Comparison of ENCODE assay signal across 24 cellular contexts in the genomic region with DNA sequence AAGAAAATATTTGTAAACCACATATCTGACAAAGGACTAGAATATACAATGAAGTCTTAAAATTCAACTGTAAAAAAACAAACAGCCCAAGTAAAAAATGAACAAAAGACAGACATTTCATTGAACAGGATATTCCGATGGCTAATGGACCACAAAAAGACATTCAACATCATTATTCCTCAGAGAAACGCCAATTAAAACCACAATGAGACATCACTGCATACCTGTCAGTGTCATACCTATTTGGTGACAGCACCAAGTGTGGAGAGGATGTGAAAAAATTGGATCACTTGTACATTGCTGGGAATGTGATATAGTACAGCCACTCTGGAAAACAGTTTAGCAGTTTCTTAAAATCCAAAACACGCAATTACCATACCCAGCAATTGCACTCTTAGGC. TPM values are rescaled to one million over a fixed set of nuclear protein-coding genes. Genes with fewer than 3 reads are reported as not detected.
"Had no signal": no experiment of that assay in that cellular context is flagged by ENCODE, and none has a peak within 500 bp of the region (broad histone marks: within the 10 kb centered on the region; RNA-seq: fewer than 3 reads in every experiment).

No MANE protein-coding gene starts in this region.

- FAIRE-seq: kidney had no signal

- H3K4me1 Mint-ChIP-seq: immature natural killer cell; naive B cell; nephron progenitor cell; stimulated activated memory B cell treated with anti-CD40 and anti-IgM and Interleukin-4, amounts not matched to agents 10 μg/mL and 1 μg/mL and 100 μg/mL, for 72 hours; stimulated activated naive CD8-positive, alpha-beta T cell treated with anti-CD3 and anti-CD28 coated beads, Interleukin-15, amount 100 ng/mL, for 72 hours had no signal

- H3K36me3 ChIP-seq: gastrocnemius medialis, neutrophil, right lobe of liver, tibial nerve, upper lobe of right lung had no signal

- ATAC-seq: esophagus mucosa; gastrocnemius medialis; left colon; left ventricle myocardium superior; psoas muscle; right lobe of liver; stimulated activated memory B cell treated with anti-CD40 and anti-IgM and Interleukin-4, amounts not matched to agents 10 μg/mL and 1 μg/mL and 100 μg/mL, for 72 hours; stimulated activated naive CD8-positive, alpha-beta T cell treated with anti-CD3 and anti-CD28 coated beads, Interleukin-15, amount 100 ng/mL, for 72 hours; upper lobe of right lung had no signal

- H3K4me1 ChIP-seq: gastrocnemius medialis, psoas muscle, right lobe of liver, upper lobe of right lung had no signal

- H3K27me3 ChIP-seq: dorsolateral prefrontal cortex, gastrocnemius medialis, neutrophil, right lobe of liver, testis, tibial nerve, upper lobe of right lung had no signal

- H3K27ac ChIP-seq: gastrocnemius medialis, neutrophil, psoas muscle, right lobe of liver, testis, tibial nerve, upper lobe of right lung had no signal

- H3K27ac Mint-ChIP-seq: immature natural killer cell; naive B cell; nephron progenitor cell; stimulated activated memory B cell treated with anti-CD40 and anti-IgM and Interleukin-4, amounts not matched to agents 10 μg/mL and 1 μg/mL and 100 μg/mL, for 72 hours; stimulated activated naive CD8-positive, alpha-beta T cell treated with anti-CD3 and anti-CD28 coated beads, Interleukin-15, amount 100 ng/mL, for 72 hours had no signal

- H3K4me3 Mint-ChIP-seq: immature natural killer cell; naive B cell; nephron progenitor cell; stimulated activated memory B cell treated with anti-CD40 and anti-IgM and Interleukin-4, amounts not matched to agents 10 μg/mL and 1 μg/mL and 100 μg/mL, for 72 hours; stimulated activated naive CD8-positive, alpha-beta T cell treated with anti-CD3 and anti-CD28 coated beads, Interleukin-15, amount 100 ng/mL, for 72 hours had no signal

- H3K9me3 ChIP-seq: gastrocnemius medialis, neutrophil, psoas muscle, right lobe of liver, testis, upper lobe of right lung had no signal

- H3K27me3 Mint-ChIP-seq: stimulated activated memory B cell treated with anti-CD40 and anti-IgM and Interleukin-4, amounts not matched to agents 10 μg/mL and 1 μg/mL and 100 μg/mL, for 72 hours; stimulated activated naive CD8-positive, alpha-beta T cell treated with anti-CD3 and anti-CD28 coated beads, Interleukin-15, amount 100 ng/mL, for 72 hours had no signal

- DNase-seq: cortex of kidney; dorsolateral prefrontal cortex; effector CD8-positive, alpha-beta T cell; gastrocnemius medialis; glutamatergic neuron; immature natural killer cell; kidney; left colon; left ventricle myocardium superior; mesendoderm; naive B cell; nephron progenitor cell; psoas muscle; retina; right lobe of liver; stimulated activated CD4-positive, alpha-beta T cell treated with anti-CD3 and anti-CD28 coated beads, Interleukin-4, amount 100 ng/mL, for 1 hour; stimulated activated naive CD8-positive, alpha-beta T cell treated with anti-CD3 and anti-CD28 coated beads, Interleukin-15, amount 100 ng/mL, for 72 hours; testis; upper lobe of right lung had no signal

- H3K36me3 Mint-ChIP-seq: immature natural killer cell; stimulated activated memory B cell treated with anti-CD40 and anti-IgM and Interleukin-4, amounts not matched to agents 10 μg/mL and 1 μg/mL and 100 μg/mL, for 72 hours had no signal

- H3K4me3 ChIP-seq: dorsolateral prefrontal cortex, gastrocnemius medialis, lung, psoas muscle, right lobe of liver, testis, tibial nerve, upper lobe of right lung had no signal

RNA-seq across cellular contexts. Expression of a gene that starts 29.9 kb away (rescaled TPM):
- polyA plus RNA-seq: immature natural killer cell had no signal
